ENCODE assay signal across 6 cellular contexts in genomic region chr9:92185681-92186080, GRCh38.
"Had no signal": no experiment of that assay in that cellular context is flagged by ENCODE, and none has a peak within 500 bp of the region (broad histone marks: within the 10 kb centered on the region; RNA-seq: fewer than 3 reads in every experiment).

No MANE protein-coding gene starts in this region.

- H2AFZ ChIP-seq: GM23248 had no signal

- DNase-seq: GOT3, H7, Kasumi-1, KG1 had no signal

- H3K36me3 ChIP-seq: HAP-1 had no signal

- H3K4me3 ChIP-seq: GM23248, HAP-1 had no signal

- H3K9ac ChIP-seq: GM23248 had no signal

- H3K4me1 ChIP-seq: HAP-1 had no signal

- H3K27ac ChIP-seq: GM23248 had no signal

- H3K9me3 ChIP-seq: HAP-1 had no signal
